ENCODE assay signal across 26 cellular contexts in genomic region chr4:172007889-172008288, GRCh38.
"Had no signal": no experiment of that assay in that cellular context is flagged by ENCODE, and none has a peak within 500 bp of the region (broad histone marks: within the 10 kb centered on the region; RNA-seq: fewer than 3 reads in every experiment).

No MANE protein-coding gene starts in this region.

- H3K4me1 ChIP-seq: ascending aorta had no signal

- H3K27ac ChIP-seq: ascending aorta, cardiac muscle cell, SJSA1, WERI-Rb-1 had no signal

- H3K9me3 ChIP-seq: ascending aorta, MG63, SJSA1 had no signal

- H3K36me3 ChIP-seq: ascending aorta, cardiac muscle cell, MG63, SJSA1, WERI-Rb-1 had no signal

- H3K4me3 ChIP-seq: ascending aorta, cardiac muscle cell, MG63, SJSA1 had no signal

- DNase-seq: activated CD4-positive, alpha-beta T cell treated with anti-CD3 and anti-CD28 coated beads for 1 hour; activated CD4-positive, alpha-beta T cell treated with anti-CD3 and anti-CD28 coated beads, Interleukin-2, amount 10 ng/mL, durations not matched to agents 24 days and 14 days; activated CD4-positive, alpha-beta T cell treated with anti-CD3 and anti-CD28 coated beads, Interleukin-2, amount 50 U/mL, for 4 hours; activated CD4-positive, CD25-positive, alpha-beta regulatory T cell; activated CD8-positive, alpha-beta T cell treated with anti-CD3 and anti-CD28 coated beads for 36 hours; activated gamma-delta T cell; activated naive CD4-positive, alpha-beta T cell treated with Interleukin-2 at 50 U/mL for 16 hours; activated naive CD8-positive, alpha-beta T cell treated with anti-CD3 and anti-CD28 coated beads, Interleukin-2, amount 10 ng/mL, durations not matched to agents 7 days and 5 days; activated T-cell treated with anti-CD3 and anti-CD28 coated beads, Interleukin-2, amount 50 U/mL, for 1 hour; activated T-cell treated with anti-CD3 and anti-CD28 coated beads, Interleukin-2, amount 50 U/mL, for 72 hours; amygdala; Karpas-422; MG63; NCI-H1048; NCI-H187 treated with DMSO at 0.1 percent for 48 hours; NCI-H345; NCI-H524 treated with DMSO at 0.1 percent for 48 hours; SHP77 treated with DMSO at 0.1 percent for 48 hours; SW 1271; T-helper 1 cell; T-helper 2 cell; T-helper 9 cell; WERI-Rb-1 had no signal

- H3K27me3 ChIP-seq: ascending aorta, cardiac muscle cell, MG63, SJSA1 had no signal
